Comparison of ENCODE assay signal across 15 cellular contexts in the genomic region with DNA sequence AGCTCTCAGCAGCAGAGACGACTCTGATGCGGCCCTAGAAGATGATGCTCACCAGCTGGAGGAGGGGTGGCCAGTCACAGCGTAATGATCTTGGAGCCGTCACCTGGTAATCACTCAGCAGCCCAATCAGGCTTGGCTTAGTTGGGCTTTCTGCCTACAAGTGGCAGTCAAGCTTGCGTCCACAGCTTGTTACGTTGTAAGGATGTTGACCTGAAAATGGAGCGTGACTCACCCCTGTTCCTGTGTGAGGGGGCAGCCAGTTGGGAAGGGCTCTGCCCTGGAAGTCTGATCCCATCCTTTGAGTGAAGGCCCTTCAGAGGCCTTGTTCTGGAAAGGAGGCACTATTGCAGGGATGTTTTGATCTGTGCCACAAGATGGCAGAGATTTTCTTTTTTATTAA. TPM values are rescaled to one million over a fixed set of nuclear protein-coding genes. Genes with fewer than 3 reads are reported as not detected.
DNase-seq lines count a peak whose midpoint lies in the region; ATAC-seq and TF ChIP-seq lines count a peak whose summit lies in the region.
"Had no signal": no experiment of that assay in that cellular context is flagged by ENCODE, and none has a peak within 500 bp of the region (broad histone marks: within the 10 kb centered on the region; RNA-seq: fewer than 3 reads in every experiment).

No MANE protein-coding gene starts in this region.

- peak overlapping the region; percentile 15 for H3K27ac Mint-ChIP-seq in activated T-helper 17 cell treated with anti-CD3 and anti-CD28 coated beads, Interleukin-2, amount 50 U/mL, for 72 hours
- H3K27ac Mint-ChIP-seq: activated naive CD4-positive, alpha-beta T cell treated with anti-CD3 and anti-CD28 coated beads, Interleukin-2, amount 50 U/mL, for 72 hours; B cell had no signal

- WGBS in heart right ventricle, 2 donors, result 80% methylated on average over 7 of the region's 7 CpGs
- 92% methylated on average over 7 of the region's 7 CpGs for WGBS in sigmoid colon, 2 donors

- H2AFZ ChIP-seq in Karpas-422 (ENCODE audit: low read length), result no peak overlapping the region

- H3K27ac ChIP-seq in heart right ventricle, result no peak overlapping the region
- no peak overlapping the region for H3K27ac ChIP-seq in right atrium auricular region
- H3K27ac ChIP-seq in Karpas-422 (ENCODE audit: low read length), result no peak overlapping the region
- H3K27ac ChIP-seq in sigmoid colon, result no peak overlapping the region
- H3K27ac ChIP-seq: epithelial cell of prostate had no signal

- H4K20me1 ChIP-seq in Karpas-422 (ENCODE audit: insufficient read depth, low read depth, low read length), result no peaks in the 10 kb centered on the region

- peaks cover 0 to 99% (median 35%) of the 10 kb centered on the region in 9 donors for H3K36me3 ChIP-seq in heart right ventricle
- peaks cover 38% of the 10 kb centered on the region for H3K36me3 ChIP-seq in right atrium auricular region
- peaks cover 15% of the 10 kb centered on the region; the same call in 1 of the 2 replicates for H3K36me3 ChIP-seq in Karpas-422 (ENCODE audit: insufficient read depth, low read length)
- peaks cover 0 to 79% (median 10%) of the 10 kb centered on the region in 4 donors for H3K36me3 ChIP-seq in sigmoid colon

- H3K4me1 Mint-ChIP-seq in activated T-helper 17 cell treated with anti-CD3 and anti-CD28 coated beads, Interleukin-2, amount 50 U/mL, for 72 hours, result peaks cover 9% of the 10 kb centered on the region

- DNase-seq in heart right ventricle, result no peak
- DNase-seq in right atrium auricular region (ENCODE audit: low spot score), result no peak
- DNase-seq in iris pigment epithelial cell (ENCODE audit: low read depth), result peak; percentile 83
- no peak for DNase-seq in Karpas-422
- DNase-seq in NCI-H69 (lab: John Stamatoyannopoulos, UW), result no peak
- no peak for DNase-seq in sigmoid colon
- DNase-seq in DMS114 treated with DMSO at 0.1 percent for 48 hours (lab: John Stamatoyannopoulos, UW; ENCODE audit: unreplicated experiment), result no peak
- DNase-seq: cerebellar nuclear complex, DMS53, mammary epithelial cell, NCI-H2081 had no signal

- H3K4me1 ChIP-seq in heart right ventricle (no peaks in the 10 kb centered on the region), right atrium auricular region (no peaks in the 10 kb centered on the region), Karpas-422 (ENCODE audit: low read length) (peaks cover 5% of the 10 kb centered on the region; the same call in 1 of the 2 replicates), sigmoid colon (no peaks in the 10 kb centered on the region)

- no peaks in the 10 kb centered on the region for H3K27me3 Mint-ChIP-seq in activated T-helper 17 cell treated with anti-CD3 and anti-CD28 coated beads, Interleukin-2, amount 50 U/mL, for 72 hours
- H3K27me3 Mint-ChIP-seq: B cell had no signal

- H3K27me3 ChIP-seq in heart right ventricle (no peaks in the 10 kb centered on the region), right atrium auricular region (no peaks in the 10 kb centered on the region), Karpas-422 (ENCODE audit: low read length) (no peaks in the 10 kb centered on the region), sigmoid colon (no peaks in the 10 kb centered on the region)

- intact Hi-C loops in heart right ventricle (cut with DNase I) (no loop called here), sigmoid colon (cut with DNase I) (no loop called here)

- no peaks in the 10 kb centered on the region for H3K9me3 ChIP-seq in heart right ventricle
- H3K9me3 ChIP-seq in right atrium auricular region, result no peaks in the 10 kb centered on the region
- no peaks in the 10 kb centered on the region for H3K9me3 ChIP-seq in Karpas-422 (ENCODE audit: low read length)
- no peaks in the 10 kb centered on the region for H3K9me3 ChIP-seq in sigmoid colon

- peaks cover 89% of the 10 kb centered on the region for H3K36me3 Mint-ChIP-seq in activated T-helper 17 cell treated with anti-CD3 and anti-CD28 coated beads, Interleukin-2, amount 50 U/mL, for 72 hours (ENCODE audit: low read depth)
- H3K36me3 Mint-ChIP-seq: activated naive CD4-positive, alpha-beta T cell treated with anti-CD3 and anti-CD28 coated beads, Interleukin-2, amount 50 U/mL, for 72 hours had no signal

- no peak overlapping the region for H3K9ac ChIP-seq in Karpas-422 (ENCODE audit: low read length)

- H3K79me2 ChIP-seq in Karpas-422 (ENCODE audit: low read length), result no peaks in the 10 kb centered on the region

- H3K4me3 Mint-ChIP-seq in activated T-helper 17 cell treated with anti-CD3 and anti-CD28 coated beads, Interleukin-2, amount 50 U/mL, for 72 hours, result peak overlapping the region; percentile 11
- H3K4me3 Mint-ChIP-seq: B cell had no signal

- H3K4me3 ChIP-seq in heart right ventricle, result no peak overlapping the region
- no peak overlapping the region for H3K4me3 ChIP-seq in right atrium auricular region
- no peak overlapping the region for H3K4me3 ChIP-seq in Karpas-422 (ENCODE audit: low read length)
- no peak overlapping the region for H3K4me3 ChIP-seq in sigmoid colon

- no peaks in the 10 kb centered on the region for H3K9me2 ChIP-seq in Karpas-422 (replicated peaks; ENCODE audit: insufficient read depth, low read length)

- TF ChIP-seq EP300 in sigmoid colon (IDR thresholded peaks at IDR 0.05), result no peak

- TF ChIP-seq POLR2A in sigmoid colon (IDR thresholded peaks at IDR 0.05), result no peak

- no peaks in the 10 kb centered on the region for H3K9me3 Mint-ChIP-seq in activated T-helper 17 cell treated with anti-CD3 and anti-CD28 coated beads, Interleukin-2, amount 50 U/mL, for 72 hours
- H3K9me3 Mint-ChIP-seq: activated naive CD4-positive, alpha-beta T cell treated with anti-CD3 and anti-CD28 coated beads, Interleukin-2, amount 50 U/mL, for 72 hours had no signal

- TF ChIP-seq CTCF in heart right ventricle (IDR thresholded peaks at IDR 0.05), result no peak
- TF ChIP-seq CTCF in right atrium auricular region (IDR thresholded peaks at IDR 0.05), result no peak
- no peak for TF ChIP-seq CTCF in sigmoid colon (IDR thresholded peaks at IDR 0.05)

- ATAC-seq in heart right ventricle, result peak in 5 of 8 donors; percentile 25 to 65 (median 62)
- no peak for ATAC-seq in activated T-helper 17 cell treated with anti-CD3 and anti-CD28 coated beads, Interleukin-2, amount 50 U/mL, for 72 hours (replicated peaks)
- ATAC-seq: activated naive CD4-positive, alpha-beta T cell treated with anti-CD3 and anti-CD28 coated beads, Interleukin-2, amount 50 U/mL, for 72 hours had no signal

- H3K4me2 ChIP-seq in Karpas-422 (ENCODE audit: low read depth, low read length, poor library complexity, severe bottlenecking), result no peak overlapping the region

RNA-seq across cellular contexts. Expression of gene SPATA2, which starts 49.8 kb away (rescaled TPM):
- total RNA-seq in heart right ventricle (10 to 100 TPM in 1 of 10 donors, 1 to 10 TPM in 9; 5.2 to 11.8 (median 6.7) TPM), right atrium auricular region (1 to 10 TPM; 5.0 to 6.1 TPM), sigmoid colon (1 to 10 TPM; 2.1 to 4.7 (median 2.7) TPM)
- polyA plus RNA-seq in heart right ventricle (1 to 10 TPM; 4.8 to 5.0 TPM), sigmoid colon (10 to 100 TPM; 10.7 to 12.5 (median 10.8) TPM)
- total RNA-seq in activated T-helper 17 cell treated with anti-CD3 and anti-CD28 coated beads, Interleukin-2, amount 50 U/mL, for 72 hours, result 10 to 100 TPM in 1 of 2 donors, 1 to 10 TPM in 1; 5.5 to 10.3 TPM
- 3.1 and 3.5 TPM in 2 replicates for total RNA-seq in Karpas-422 (2014; rRNA removed; shearing (Covaris generic); ENCODE audit: low replicate concordance)

RNA-seq across cellular contexts. Expression of gene SLC9A8, which starts 52.9 kb away (rescaled TPM):
- 1 to 10 TPM; 5.5 to 8.7 (median 6.9) TPM for total RNA-seq in heart right ventricle
- 1 to 10 TPM; 3.3 to 7.4 TPM for polyA plus RNA-seq in heart right ventricle
- total RNA-seq in right atrium auricular region, result 1 to 10 TPM; 5.8 to 6.3 TPM
- 10 to 100 TPM; 17.7 to 18.3 TPM for total RNA-seq in activated T-helper 17 cell treated with anti-CD3 and anti-CD28 coated beads, Interleukin-2, amount 50 U/mL, for 72 hours
- 10.0 and 21.5 TPM in 2 replicates for total RNA-seq in Karpas-422 (2014; rRNA removed; shearing (Covaris generic); ENCODE audit: low replicate concordance)
- 1 to 10 TPM; 4.9 to 8.7 (median 6.0) TPM for total RNA-seq in sigmoid colon
- polyA plus RNA-seq in sigmoid colon, result 10 to 100 TPM in 1 of 3 donors, 1 to 10 TPM in 2; 1.8 to 14.7 (median 2.4) TPM
